Comparison of ENCODE assay signal across 22 cellular contexts in genomic region chr9:112252194-112252593, GRCh38.
"Had no signal": no experiment of that assay in that cellular context is flagged by ENCODE, and none has a peak within 500 bp of the region (broad histone marks: within the 10 kb centered on the region; RNA-seq: fewer than 3 reads in every experiment).

No MANE protein-coding gene starts in this region.

- H3K27me3 Mint-ChIP-seq: activated naive CD4-positive, alpha-beta T cell treated with anti-CD3 and anti-CD28 coated beads, Interleukin-2, amount 10 ng/mL, durations not matched to agents 7 days and 5 days; central memory CD8-positive, alpha-beta T cell; natural killer cell treated with Interleukin-12 subunit alpha and Interleukin-12 subunit beta and Interleukin-15 and Interleukin-18, amount 100 ng/mL, for 72 hours; stimulated activated naive CD8-positive, alpha-beta T cell treated with anti-CD3 and anti-CD28 coated beads, Interleukin-15, amount 100 ng/mL, for 72 hours had no signal

- H3K27me3 ChIP-seq: ascending aorta, colonic mucosa, neutrophil, sigmoid colon, suprapubic skin, transverse colon, uterus had no signal

- H3K4me3 ChIP-seq: ascending aorta, colonic mucosa, lung, sigmoid colon, suprapubic skin, transverse colon, uterus had no signal

- ATAC-seq: left lobe of liver; natural killer cell treated with Interleukin-12 subunit alpha and Interleukin-12 subunit beta and Interleukin-15 and Interleukin-18, amount 100 ng/mL, for 72 hours; stimulated activated naive CD8-positive, alpha-beta T cell treated with anti-CD3 and anti-CD28 coated beads, Interleukin-15, amount 100 ng/mL, for 72 hours; WTC11 had no signal

- H3K27ac Mint-ChIP-seq: activated naive CD4-positive, alpha-beta T cell treated with anti-CD3 and anti-CD28 coated beads, Interleukin-2, amount 10 ng/mL, durations not matched to agents 7 days and 5 days; endodermal cell; mesothelial cell of epicardium; stimulated activated naive CD8-positive, alpha-beta T cell treated with anti-CD3 and anti-CD28 coated beads, Interleukin-15, amount 100 ng/mL, for 72 hours; WTC11 had no signal

- H3K9me3 ChIP-seq: ascending aorta, colonic mucosa, neutrophil, sigmoid colon, suprapubic skin, transverse colon, uterus had no signal

- FAIRE-seq: frontal cortex, kidney had no signal

- H3K9me3 Mint-ChIP-seq: activated naive CD4-positive, alpha-beta T cell treated with anti-CD3 and anti-CD28 coated beads, Interleukin-2, amount 10 ng/mL, durations not matched to agents 7 days and 5 days; central memory CD8-positive, alpha-beta T cell; endodermal cell; mesothelial cell of epicardium; natural killer cell treated with Interleukin-12 subunit alpha and Interleukin-12 subunit beta and Interleukin-15 and Interleukin-18, amount 100 ng/mL, for 72 hours; stimulated activated naive CD8-positive, alpha-beta T cell treated with anti-CD3 and anti-CD28 coated beads, Interleukin-15, amount 100 ng/mL, for 72 hours; WTC11 had no signal

- H3K27ac ChIP-seq: ascending aorta, colonic mucosa, neutrophil, parathyroid adenoma, sigmoid colon, suprapubic skin, transverse colon, uterus had no signal

- H3K4me1 ChIP-seq: ascending aorta, colonic mucosa, parathyroid adenoma, sigmoid colon, suprapubic skin, uterus had no signal

- H3K4me1 Mint-ChIP-seq: endodermal cell, mesothelial cell of epicardium, WTC11 had no signal

- H3K4me3 Mint-ChIP-seq: activated naive CD4-positive, alpha-beta T cell treated with anti-CD3 and anti-CD28 coated beads, Interleukin-2, amount 10 ng/mL, durations not matched to agents 7 days and 5 days; central memory CD8-positive, alpha-beta T cell; endodermal cell; mesothelial cell of epicardium; natural killer cell treated with Interleukin-12 subunit alpha and Interleukin-12 subunit beta and Interleukin-15 and Interleukin-18, amount 100 ng/mL, for 72 hours; stimulated activated naive CD8-positive, alpha-beta T cell treated with anti-CD3 and anti-CD28 coated beads, Interleukin-15, amount 100 ng/mL, for 72 hours; WTC11 had no signal

- H2AFZ ChIP-seq: parathyroid adenoma had no signal

- DNase-seq: activated CD8-positive, alpha-beta memory T cell treated with anti-CD3 and anti-CD28 coated beads for 24 hours; activated CD8-positive, alpha-beta memory T cell treated with anti-CD3 and anti-CD28 coated beads, Interleukin-2, amount 50 U/mL, for 48 hours; activated effector memory CD4-positive, alpha-beta T cell treated with Interleukin-2 at 50 U/mL for 16 hours; activated naive CD4-positive, alpha-beta T cell treated with anti-CD3 and anti-CD28 coated beads, Interleukin-2, amount 10 ng/mL, durations not matched to agents 7 days and 5 days; colonic mucosa; endodermal cell; kidney; sigmoid colon; stimulated activated naive CD8-positive, alpha-beta T cell treated with anti-CD3 and anti-CD28 coated beads, Interleukin-15, amount 100 ng/mL, for 72 hours; transverse colon; uterus had no signal

- H3K9ac ChIP-seq: parathyroid adenoma had no signal

- H3K79me2 ChIP-seq: parathyroid adenoma had no signal

- H3K36me3 ChIP-seq: ascending aorta, colonic mucosa, transverse colon, uterus had no signal
